11 cellular contexts compared by ENCODE assay signal in genomic region chr15:62112616-62113593, GRCh38. TPM values are rescaled to one million over a fixed set of nuclear protein-coding genes. Genes with fewer than 3 reads are reported as not detected.
A peak's percentile ranks its signal among the peaks of the same experiment; 100 is the strongest.
DNase-seq lines count a peak whose midpoint lies in the region; TF ChIP-seq lines count a peak whose summit lies in the region.
"Had no signal": no experiment of that assay in that cellular context is flagged by ENCODE, and none has a peak within 500 bp of the region (broad histone marks: within the 10 kb centered on the region; RNA-seq: fewer than 3 reads in every experiment).

No MANE protein-coding gene starts in this region.

- no peaks in the 10 kb centered on the region for H3K27me3 ChIP-seq in dorsolateral prefrontal cortex

- DNase-seq in AG10803 (ENCODE audit: low read depth): peak; percentile 67
- DNase-seq in NCI-H69 (lab: John Stamatoyannopoulos, UW): peak; percentile 34
- no peak for DNase-seq in endothelial cell (ENCODE audit: low spot score)
- peak; percentile 84 for DNase-seq in myocyte (ENCODE audit: low read depth)
- no peak for DNase-seq in dorsolateral prefrontal cortex
- DNase-seq in inferior parietal cortex (ENCODE audit: extremely low spot score): no peak
- no peak for DNase-seq in occipital lobe (lab: John Stamatoyannopoulos, UW)
- DNase-seq in NCI-H1417 (lab: John Stamatoyannopoulos, UW): no peak
- DNase-seq: activated T-cell treated with anti-CD3 and anti-CD28 coated beads, Interleukin-2, amount 50 U/mL, for 24 hours; hippocampal formation; stimulated activated CD4-positive, alpha-beta T cell treated with anti-CD3 and anti-CD28 coated beads, Interleukin-15, amount 100 ng/mL, for 24 hours had no signal

- peak overlapping the region; percentile 30 for H3K27ac Mint-ChIP-seq in endothelial cell (ENCODE audit: unreplicated experiment)
- H3K27ac Mint-ChIP-seq: activated T-cell treated with anti-CD3 and anti-CD28 coated beads, Interleukin-2, amount 50 U/mL, for 24 hours had no signal

- H3K4me3 ChIP-seq in AG10803 (ENCODE audit: low read length) (no peak overlapping the region), dorsolateral prefrontal cortex (no peak overlapping the region)

- H3K36me3 Mint-ChIP-seq in endothelial cell (ENCODE audit: low read depth, unreplicated experiment): peaks cover 3% of the 10 kb centered on the region

- peaks cover 40% of the 10 kb centered on the region for H3K4me1 Mint-ChIP-seq in endothelial cell (ENCODE audit: unreplicated experiment)

- H3K27ac ChIP-seq in dorsolateral prefrontal cortex: no peak overlapping the region

- no peak overlapping the region for H3K4me3 Mint-ChIP-seq in endothelial cell (ENCODE audit: unreplicated experiment)
- H3K4me3 Mint-ChIP-seq: activated T-cell treated with anti-CD3 and anti-CD28 coated beads, Interleukin-2, amount 50 U/mL, for 24 hours had no signal

- TF ChIP-seq CTCF in AG10803 (conservative IDR thresholded peaks at IDR 0.05; ENCODE audit: low read length): no peak
- no peak for TF ChIP-seq CTCF in endothelial cell (IDR thresholded peaks at IDR 0.05; ENCODE audit: unreplicated experiment)
- no peak for TF ChIP-seq CTCF in dorsolateral prefrontal cortex (IDR thresholded peaks at IDR 0.05 in 54 of 56, conservative IDR thresholded peaks at IDR 0.05 in 2 of 56; ENCODE audit: low read depth in 1 of 56, partially characterized antibody in 56 of 56)

- no peaks in the 10 kb centered on the region for H3K9me3 Mint-ChIP-seq in endothelial cell (ENCODE audit: unreplicated experiment)
- H3K9me3 Mint-ChIP-seq: activated T-cell treated with anti-CD3 and anti-CD28 coated beads, Interleukin-2, amount 50 U/mL, for 24 hours had no signal

- H3K27me3 Mint-ChIP-seq in endothelial cell (ENCODE audit: unreplicated experiment): peaks cover 8% of the 10 kb centered on the region

- intact Hi-C loops in dorsolateral prefrontal cortex (cut with DNase I): no loop called here

RNA-seq across cellular contexts. Expression of gene C2CD4A, which starts 46.1 kb away (rescaled TPM):
- 0.18 TPM for total RNA-seq in endothelial cell (ENCODE audit: unreplicated experiment)
- total RNA-seq in myocyte: not detected in 2 replicates
- polyA plus RNA-seq in myocyte (2012): not detected
- total RNA-seq in dorsolateral prefrontal cortex: 1 to 10 TPM in 1 of 120 experiments, under 1 TPM in 38, not detected in 81; 0.13 to 4.2 (median 0.22) TPM
- total RNA-seq in occipital lobe: 0.16 TPM

RNA-seq across cellular contexts. Expression of gene C2CD4B, which starts 52.2 kb away (rescaled TPM):
- total RNA-seq in endothelial cell (ENCODE audit: unreplicated experiment): 19.1 TPM
- not detected in 2 replicates for total RNA-seq in myocyte
- not detected for polyA plus RNA-seq in myocyte (2012)
- total RNA-seq in dorsolateral prefrontal cortex: 1 to 10 TPM in 44 of 120 experiments, under 1 TPM in 49, not detected in 27; 0.29 to 8.2 (median 0.96) TPM
- total RNA-seq in occipital lobe: 0.94 TPM

RNA-seq across cellular contexts. Expression of gene VPS13C, which starts 52.7 kb away (rescaled TPM):
- 50.9 TPM for total RNA-seq in endothelial cell (ENCODE audit: unreplicated experiment)
- 49.8 and 54.3 TPM in 2 replicates for total RNA-seq in myocyte
- 10.6 TPM for polyA plus RNA-seq in myocyte (2012)
- 100 to 1,000 TPM in 114 of 120 experiments, 10 to 100 TPM in 6; 73.1 to 167 (median 126) TPM for total RNA-seq in dorsolateral prefrontal cortex
- total RNA-seq in occipital lobe: 142 TPM

Comparison
In these comparisons a context has a peak if more than half of its experiments do, and no peak if none do; other contexts are left out.
1. DNase-seq: peak in AG10803 (single experiment), NCI-H69 (single experiment) and myocyte (single experiment); none in endothelial cell (single experiment), dorsolateral prefrontal cortex (0 of 10), inferior parietal cortex (single experiment), occipital lobe (single experiment) and NCI-H1417 (0 of 3).